ENCODE assay signal across 4 cellular contexts in genomic region chr3:34034840-34035239, GRCh38.
"Had no signal": no experiment of that assay in that cellular context is flagged by ENCODE, and none has a peak within 500 bp of the region (broad histone marks: within the 10 kb centered on the region; RNA-seq: fewer than 3 reads in every experiment).

No MANE protein-coding gene starts in this region.

- H3K4me3 Mint-ChIP-seq: GM23338, H9, IgD-negative memory B cell had no signal

- H3K9me3 Mint-ChIP-seq: GM23338, H9 had no signal

- H3K27ac Mint-ChIP-seq: GM23338, H9, IgD-negative memory B cell had no signal

- DNase-seq: H9, HCEC 1CT had no signal

- H3K27me3 Mint-ChIP-seq: IgD-negative memory B cell had no signal

- H3K4me3 ChIP-seq: GM23338 had no signal

- H2AFZ ChIP-seq: GM23338 had no signal

- H3K4me1 Mint-ChIP-seq: GM23338, H9, IgD-negative memory B cell had no signal

- ATAC-seq: GM23338 had no signal

- H3K4me2 ChIP-seq: GM23338 had no signal
